Comparison of ENCODE assay signal across 11 cellular contexts in the genomic region with DNA sequence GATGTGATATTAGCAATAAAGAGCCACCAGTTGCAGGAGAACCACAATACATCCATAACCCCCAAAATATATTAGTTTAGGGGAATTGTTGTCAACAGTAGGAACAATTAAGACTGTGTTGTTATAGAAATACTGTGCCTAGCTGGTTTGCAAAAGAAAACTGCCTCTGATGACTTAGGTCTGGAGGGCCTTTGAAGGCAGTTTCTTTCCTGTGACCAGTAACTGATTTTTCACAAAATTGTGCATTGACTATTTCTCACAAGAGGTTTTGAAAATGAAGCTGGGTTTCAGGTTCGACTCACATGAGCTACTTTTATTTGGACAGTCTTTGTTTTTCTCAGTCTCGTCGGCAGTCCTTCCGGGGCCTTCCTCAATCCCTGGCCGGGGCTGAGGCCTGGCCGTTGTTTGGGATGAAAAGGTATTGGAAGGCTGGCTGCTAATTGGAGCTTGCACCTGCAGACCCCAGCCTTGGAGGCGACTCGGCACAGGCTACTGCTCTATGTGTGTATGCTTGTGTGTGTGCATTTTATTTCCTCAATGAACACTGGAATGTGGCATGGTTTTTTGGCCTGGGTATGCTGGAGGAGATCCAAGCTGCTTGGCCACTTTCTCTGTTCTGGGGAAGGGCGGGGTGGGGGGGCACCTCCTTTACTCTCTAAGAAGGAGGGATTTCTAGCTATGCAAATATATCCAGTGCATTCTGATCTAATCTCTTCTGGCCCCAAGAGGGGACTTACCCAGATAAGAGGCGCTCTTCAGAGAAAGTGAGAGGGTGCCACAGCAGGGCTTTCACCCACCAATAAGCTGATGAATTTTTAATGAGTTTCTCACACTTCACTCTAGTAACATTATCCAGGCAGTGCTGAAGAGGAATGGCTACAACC. TPM values are rescaled to one million over a fixed set of nuclear protein-coding genes. Genes with fewer than 3 reads are reported as not detected.
DNase-seq lines count a peak whose midpoint lies in the region; ATAC-seq and TF ChIP-seq lines count a peak whose summit lies in the region.
"Had no signal": no experiment of that assay in that cellular context is flagged by ENCODE, and none has a peak within 500 bp of the region (broad histone marks: within the 10 kb centered on the region; RNA-seq: fewer than 3 reads in every experiment).

No MANE protein-coding gene starts in this region.

- H3K9me3 ChIP-seq in OCI-LY3 (ENCODE audit: insufficient read depth, low read length) = no peaks in the 10 kb centered on the region

- no TSS peak for BruUV-seq in Calu3 (replicated peaks; lab: Mats Ljungman, UMichigan)

- H4K20me1 ChIP-seq in OCI-LY3 (ENCODE audit: insufficient read depth, low read length) = no peaks in the 10 kb centered on the region

- H3K4me2 ChIP-seq in OCI-LY3 (ENCODE audit: low read length) = peak overlapping the region; percentile 70
- H3K4me2 ChIP-seq: KMS-11 had no signal

- CTCF ChIA-PET in Calu3 (lab: Charles Lee) = interaction anchor here (0.6 kb wide), 1 partner anchor 466 kb away, joined by 4 read pairs; no protein-coding TSS in a partner anchor

- H3K27me3 Mint-ChIP-seq in Calu3 (ENCODE audit: unreplicated experiment) = no peaks in the 10 kb centered on the region

- in situ Hi-C loops in G401 (cut with HindIII; ENCODE audit: low sequenced_read_pairs) = no loop called here

- H3K27me3 ChIP-seq in OCI-LY3 (ENCODE audit: low read depth, low read length) = peaks cover 24% of the 10 kb centered on the region

- intact Hi-C loops in Calu3 (cut with micrococcal nuclease; ENCODE audit: unreplicated experiment) = no loop called here

- H3K27ac ChIP-seq in OCI-LY3 (ENCODE audit: low read length) = peak overlapping the region; percentile 29
- H3K27ac ChIP-seq: KMS-11 had no signal

- H3K27ac Mint-ChIP-seq in Calu3 (ENCODE audit: unreplicated experiment) = no peak overlapping the region
- H3K27ac Mint-ChIP-seq: CD8-positive, alpha-beta T cell had no signal

- peaks cover 5% of the 10 kb centered on the region for H3K36me3 Mint-ChIP-seq in Calu3 (ENCODE audit: insufficient read depth, unreplicated experiment)
- H3K36me3 Mint-ChIP-seq: CD8-positive, alpha-beta T cell had no signal

- H3K36me3 ChIP-seq in OCI-LY3 (replicated peaks; ENCODE audit: low read depth, low read length) = no peaks in the 10 kb centered on the region

- H3K4me3 ChIP-seq in OCI-LY3 (ENCODE audit: low read length) = peak overlapping the region; percentile 38; the same call in 1 of the 2 replicates

- H3K79me2 ChIP-seq in OCI-LY3 (ENCODE audit: low read length) = no peaks in the 10 kb centered on the region

- no peak overlapping the region for H3K4me3 Mint-ChIP-seq in Calu3 (ENCODE audit: low read depth, unreplicated experiment)
- H3K4me3 Mint-ChIP-seq: CD8-positive, alpha-beta T cell had no signal

- H3K9ac ChIP-seq in OCI-LY3 (ENCODE audit: low read length) = no peak overlapping the region; the same call in 1 of the 2 replicates
- H3K9ac ChIP-seq: KMS-11 had no signal

- TF ChIP-seq CTCF in Calu3 (IDR thresholded peaks at IDR 0.05; ENCODE audit: unreplicated experiment) (no peak), OCI-LY3 (IDR thresholded peaks at IDR 0.05; ENCODE audit: low read depth, low read length) (no peak)

- no peaks in the 10 kb centered on the region for H3K9me3 Mint-ChIP-seq in Calu3 (ENCODE audit: low read depth, unreplicated experiment)
- H3K9me3 Mint-ChIP-seq: CD8-positive, alpha-beta T cell had no signal

- no peak overlapping the region for H2AFZ ChIP-seq in OCI-LY3 (ENCODE audit: low read depth, low read length)

- peak; percentile 51 for ATAC-seq in GM19328 (IDR thresholded peaks at IDR 0.05; ENCODE audit: unreplicated experiment)
- peak; percentile 72 for ATAC-seq in HG03066 (IDR thresholded peaks at IDR 0.05; ENCODE audit: low read depth, unreplicated experiment)
- ATAC-seq: CD8-positive, alpha-beta T cell had no signal

- DNase-seq in Calu3 = peak; percentile 8
- DNase-seq in SW 1271 (lab: John Stamatoyannopoulos, UW) = no peak
- DNase-seq in T-helper 9 cell = no peak
- DNase-seq in G401 (ENCODE audit: low spot score) = no peak
- DNase-seq in HT-29 (ENCODE audit: low spot score) = no peak
- DNase-seq: activated CD4-positive, alpha-beta T cell treated with anti-CD3 and anti-CD28 coated beads for 4 hours; CD8-positive, alpha-beta T cell had no signal

- peaks cover 25% of the 10 kb centered on the region for H3K4me1 Mint-ChIP-seq in Calu3 (ENCODE audit: low read depth, unreplicated experiment)

- peaks cover 32% of the 10 kb centered on the region for H3K4me1 ChIP-seq in OCI-LY3 (ENCODE audit: low read length)

RNA-seq across cellular contexts. Expression of a gene that starts 49.5 kb away (rescaled TPM):
- total RNA-seq in Calu3 (2022) = 4.2 and 4.3 TPM in 2 replicates
- 0.31 TPM in 1 of 2 replicates, not detected in the other for total RNA-seq in G401 (2014; rRNA removed; shearing (Covaris generic))
- total RNA-seq in HT-29 (2014; rRNA removed; shearing (Covaris generic)) = 9.4 and 10.1 TPM in 2 replicates
- total RNA-seq: CD8-positive, alpha-beta T cell had no signal
